In genomic region chr11:112582366-112582765, GRCh38 we compare ENCODE assay signal across 1 cellular context.
TF ChIP-seq lines count a peak whose summit lies in the region.

No MANE protein-coding gene starts in this region.

TF ChIP-seq in GM12878, 131 proteins besides CTCF, POLR2A, EP300 and RAD21 (continued from another document):
- TF ChIP-seq TAF1 (IDR thresholded peaks at IDR 0.05; ENCODE audit: borderline replicate concordance, low read depth, low read length) (no peak), POLR2AphosphoS2 (IDR thresholded peaks at IDR 0.05; ENCODE audit: low read depth, low read length) (no peak), SIX5 (IDR thresholded peaks at IDR 0.05; ENCODE audit: low read depth, low read length, severe bottlenecking) (no peak), NRF1 (conservative IDR thresholded peaks at IDR 0.05; ENCODE audit: low read depth, low read length) (no peak), HDAC2 (IDR thresholded peaks at IDR 0.05) (no peak), IRF5 (IDR thresholded peaks at IDR 0.05; ENCODE audit: borderline replicate concordance) (no peak), EGR1 (IDR thresholded peaks at IDR 0.05; ENCODE audit: borderline replicate concordance in 1 of 2, low read depth in 2 of 2, low read length in 2 of 2) (no peak)
- TF ChIP-seq, protein P1, sequence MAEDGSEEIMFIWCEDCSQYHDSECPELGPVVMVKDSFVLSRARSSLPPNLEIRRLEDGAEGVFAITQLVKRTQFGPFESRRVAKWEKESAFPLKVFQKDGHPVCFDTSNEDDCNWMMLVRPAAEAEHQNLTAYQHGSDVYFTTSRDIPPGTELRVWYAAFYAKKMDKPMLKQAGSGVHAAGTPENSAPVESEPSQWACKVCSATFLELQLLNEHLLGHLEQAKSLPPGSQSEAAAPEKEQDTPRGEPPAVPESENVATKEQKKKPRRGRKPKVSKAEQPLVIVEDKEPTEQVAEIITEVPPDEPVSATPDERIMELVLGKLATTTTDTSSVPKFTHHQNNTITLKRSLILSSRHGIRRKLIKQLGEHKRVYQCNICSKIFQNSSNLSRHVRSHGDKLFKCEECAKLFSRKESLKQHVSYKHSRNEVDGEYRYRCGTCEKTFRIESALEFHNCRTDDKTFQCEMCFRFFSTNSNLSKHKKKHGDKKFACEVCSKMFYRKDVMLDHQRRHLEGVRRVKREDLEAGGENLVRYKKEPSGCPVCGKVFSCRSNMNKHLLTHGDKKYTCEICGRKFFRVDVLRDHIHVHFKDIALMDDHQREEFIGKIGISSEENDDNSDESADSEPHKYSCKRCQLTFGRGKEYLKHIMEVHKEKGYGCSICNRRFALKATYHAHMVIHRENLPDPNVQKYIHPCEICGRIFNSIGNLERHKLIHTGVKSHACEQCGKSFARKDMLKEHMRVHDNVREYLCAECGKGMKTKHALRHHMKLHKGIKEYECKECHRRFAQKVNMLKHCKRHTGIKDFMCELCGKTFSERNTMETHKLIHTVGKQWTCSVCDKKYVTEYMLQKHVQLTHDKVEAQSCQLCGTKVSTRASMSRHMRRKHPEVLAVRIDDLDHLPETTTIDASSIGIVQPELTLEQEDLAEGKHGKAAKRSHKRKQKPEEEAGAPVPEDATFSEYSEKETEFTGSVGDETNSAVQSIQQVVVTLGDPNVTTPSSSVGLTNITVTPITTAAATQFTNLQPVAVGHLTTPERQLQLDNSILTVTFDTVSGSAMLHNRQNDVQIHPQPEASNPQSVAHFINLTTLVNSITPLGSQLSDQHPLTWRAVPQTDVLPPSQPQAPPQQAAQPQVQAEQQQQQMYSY (CRISPR knock-in tag; IDR thresholded peaks at IDR 0.05) = no peak
